1 cellular context compared by ENCODE assay signal in the genomic region with DNA sequence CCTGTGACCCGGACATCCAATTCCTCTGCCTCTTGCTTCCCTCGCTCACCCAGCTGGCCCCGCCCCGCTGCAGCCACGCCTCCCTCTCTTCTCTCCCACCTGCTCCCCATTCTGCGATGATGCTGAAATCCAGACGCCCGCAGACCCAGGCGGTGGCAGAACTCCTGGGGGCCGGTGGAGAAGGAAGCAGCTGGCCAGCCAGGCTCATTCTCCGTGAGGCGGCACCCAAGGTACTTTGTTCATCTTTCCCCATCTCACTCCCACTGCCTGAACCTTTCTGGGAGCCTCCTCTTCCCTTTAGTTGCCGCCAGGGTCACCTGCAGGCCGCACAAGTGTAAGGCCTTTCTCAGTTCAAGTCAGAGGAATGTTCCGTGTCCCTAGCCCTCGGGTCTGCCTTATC.
TF ChIP-seq lines count a peak whose summit lies in the region.

No MANE protein-coding gene starts in this region.

TF ChIP-seq in GM23338, 12 proteins besides CTCF, POLR2A, EP300 and RAD21 (continued from another document):
- TF ChIP-seq, protein P1, sequence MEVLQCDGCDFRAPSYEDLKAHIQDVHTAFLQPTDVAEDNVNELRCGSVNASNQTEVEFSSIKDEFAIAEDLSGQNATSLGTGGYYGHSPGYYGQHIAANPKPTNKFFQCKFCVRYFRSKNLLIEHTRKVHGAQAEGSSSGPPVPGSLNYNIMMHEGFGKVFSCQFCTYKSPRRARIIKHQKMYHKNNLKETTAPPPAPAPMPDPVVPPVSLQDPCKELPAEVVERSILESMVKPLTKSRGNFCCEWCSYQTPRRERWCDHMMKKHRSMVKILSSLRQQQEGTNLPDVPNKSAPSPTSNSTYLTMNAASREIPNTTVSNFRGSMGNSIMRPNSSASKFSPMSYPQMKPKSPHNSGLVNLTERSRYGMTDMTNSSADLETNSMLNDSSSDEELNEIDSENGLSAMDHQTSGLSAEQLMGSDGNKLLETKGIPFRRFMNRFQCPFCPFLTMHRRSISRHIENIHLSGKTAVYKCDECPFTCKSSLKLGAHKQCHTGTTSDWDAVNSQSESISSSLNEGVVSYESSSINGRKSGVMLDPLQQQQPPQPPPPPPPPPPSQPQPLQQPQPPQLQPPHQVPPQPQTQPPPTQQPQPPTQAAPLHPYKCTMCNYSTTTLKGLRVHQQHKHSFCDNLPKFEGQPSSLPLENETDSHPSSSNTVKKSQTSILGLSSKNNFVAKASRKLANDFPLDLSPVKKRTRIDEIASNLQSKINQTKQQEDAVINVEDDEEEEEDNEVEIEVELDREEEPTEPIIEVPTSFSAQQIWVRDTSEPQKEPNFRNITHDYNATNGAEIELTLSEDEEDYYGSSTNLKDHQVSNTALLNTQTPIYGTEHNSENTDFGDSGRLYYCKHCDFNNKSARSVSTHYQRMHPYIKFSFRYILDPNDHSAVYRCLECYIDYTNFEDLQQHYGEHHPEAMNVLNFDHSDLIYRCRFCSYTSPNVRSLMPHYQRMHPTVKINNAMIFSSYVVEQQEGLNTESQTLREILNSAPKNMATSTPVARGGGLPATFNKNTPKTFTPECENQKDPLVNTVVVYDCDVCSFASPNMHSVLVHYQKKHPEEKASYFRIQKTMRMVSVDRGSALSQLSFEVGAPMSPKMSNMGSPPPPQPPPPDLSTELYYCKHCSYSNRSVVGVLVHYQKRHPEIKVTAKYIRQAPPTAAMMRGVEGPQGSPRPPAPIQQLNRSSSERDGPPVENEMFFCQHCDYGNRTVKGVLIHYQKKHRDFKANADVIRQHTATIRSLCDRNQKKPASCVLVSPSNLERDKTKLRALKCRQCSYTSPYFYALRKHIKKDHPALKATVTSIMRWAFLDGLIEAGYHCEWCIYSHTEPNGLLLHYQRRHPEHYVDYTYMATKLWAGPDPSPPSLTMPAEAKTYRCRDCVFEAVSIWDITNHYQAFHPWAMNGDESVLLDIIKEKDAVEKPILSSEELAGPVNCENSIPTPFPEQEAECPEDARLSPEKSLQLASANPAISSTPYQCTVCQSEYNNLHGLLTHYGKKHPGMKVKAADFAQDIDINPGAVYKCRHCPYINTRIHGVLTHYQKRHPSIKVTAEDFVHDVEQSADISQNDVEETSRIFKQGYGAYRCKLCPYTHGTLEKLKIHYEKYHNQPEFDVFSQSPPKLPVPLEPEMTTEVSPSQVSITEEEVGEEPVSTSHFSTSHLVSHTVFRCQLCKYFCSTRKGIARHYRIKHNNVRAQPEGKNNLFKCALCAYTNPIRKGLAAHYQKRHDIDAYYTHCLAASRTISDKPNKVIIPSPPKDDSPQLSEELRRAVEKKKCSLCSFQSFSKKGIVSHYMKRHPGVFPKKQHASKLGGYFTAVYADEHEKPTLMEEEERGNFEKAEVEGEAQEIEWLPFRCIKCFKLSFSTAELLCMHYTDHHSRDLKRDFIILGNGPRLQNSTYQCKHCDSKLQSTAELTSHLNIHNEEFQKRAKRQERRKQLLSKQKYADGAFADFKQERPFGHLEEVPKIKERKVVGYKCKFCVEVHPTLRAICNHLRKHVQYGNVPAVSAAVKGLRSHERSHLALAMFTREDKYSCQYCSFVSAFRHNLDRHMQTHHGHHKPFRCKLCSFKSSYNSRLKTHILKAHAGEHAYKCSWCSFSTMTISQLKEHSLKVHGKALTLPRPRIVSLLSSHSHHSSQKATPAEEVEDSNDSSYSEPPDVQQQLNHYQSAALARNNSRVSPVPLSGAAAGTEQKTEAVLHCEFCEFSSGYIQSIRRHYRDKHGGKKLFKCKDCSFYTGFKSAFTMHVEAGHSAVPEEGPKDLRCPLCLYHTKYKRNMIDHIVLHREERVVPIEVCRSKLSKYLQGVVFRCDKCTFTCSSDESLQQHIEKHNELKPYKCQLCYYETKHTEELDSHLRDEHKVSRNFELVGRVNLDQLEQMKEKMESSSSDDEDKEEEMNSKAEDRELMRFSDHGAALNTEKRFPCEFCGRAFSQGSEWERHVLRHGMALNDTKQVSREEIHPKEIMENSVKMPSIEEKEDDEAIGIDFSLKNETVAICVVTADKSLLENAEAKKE (CRISPR knock-in tag; IDR thresholded peaks at IDR 0.05) = no peak
TF ChIP-seq in GM23338: peak in this region for 0.
